In genomic region chr3:78112266-78112665, GRCh38 we compare ENCODE assay signal across 25 cellular contexts.
A peak's percentile ranks its signal among the peaks of the same experiment; 100 is the strongest.
DNase-seq lines count a peak whose midpoint lies in the region; ATAC-seq and TF ChIP-seq lines count a peak whose summit lies in the region.
"Had no signal": no experiment of that assay in that cellular context is flagged by ENCODE, and none has a peak within 500 bp of the region (broad histone marks: within the 10 kb centered on the region; RNA-seq: fewer than 3 reads in every experiment).

No MANE protein-coding gene starts in this region.

- no peaks in the 10 kb centered on the region for H3K79me2 ChIP-seq in Karpas-422 (ENCODE audit: low read length)

- no peak overlapping the region for H3K4me3 Mint-ChIP-seq in stimulated activated naive CD8-positive, alpha-beta T cell treated with anti-CD3 and anti-CD28 coated beads, Interleukin-15, amount 100 ng/mL, for 72 hours
- H3K4me3 Mint-ChIP-seq: activated CD4-positive, alpha-beta memory T cell treated with anti-CD3 and anti-CD28 coated beads for 36 hours; activated naive CD8-positive, alpha-beta T cell treated with anti-CD3 and anti-CD28 coated beads for 36 hours; CD14-positive monocyte; naive thymus-derived CD4-positive, alpha-beta T cell had no signal

- H2AFZ ChIP-seq in Karpas-422 (ENCODE audit: low read length), result peak overlapping the region; percentile 23; the same call in 1 of the 2 replicates

- H3K4me2 ChIP-seq in Karpas-422 (ENCODE audit: low read depth, low read length, poor library complexity, severe bottlenecking), result no peak overlapping the region

- DNase-seq in Karpas-422, result no peak
- peak; percentile 57 for DNase-seq in dedifferentiated amniotic fluid mesenchymal stem cell (ENCODE audit: extremely low spot score)
- DNase-seq in left ventricle myocardium inferior, result no peak
- DNase-seq in omental fat pad (ENCODE audit: low spot score), result no peak
- DNase-seq in NK-92 treated with Interleukin-12 subunit alpha and Interleukin-12 subunit beta, amount 100 ng/mL, for 24 hours (lab: John Stamatoyannopoulos, UW), result no peak
- no peak for DNase-seq in stimulated activated naive CD8-positive, alpha-beta T cell treated with anti-CD3 and anti-CD28 coated beads, Interleukin-15, amount 100 ng/mL, for 72 hours
- DNase-seq in stimulated activated CD4-positive, alpha-beta T cell treated with anti-CD3 and anti-CD28 coated beads, Interleukin-4, amount 100 ng/mL, for 24 hours, result no peak
- no peak for DNase-seq in GOT3 (lab: John Stamatoyannopoulos, UW)
- DNase-seq: activated CD4-positive, alpha-beta memory T cell treated with anti-CD3 and anti-CD28 coated beads for 36 hours; activated CD8-positive, alpha-beta memory T cell treated with anti-CD3 and anti-CD28 coated beads, Interleukin-2, amount 50 U/mL, for 48 hours; activated naive CD8-positive, alpha-beta T cell treated with anti-CD3 and anti-CD28 coated beads for 36 hours; EL; esophagus squamous epithelium; glutamatergic neuron; naive thymus-derived CD4-positive, alpha-beta T cell; NCI-H1105 treated with DMSO at 0.1 percent for 48 hours; NCI-H82; retina; SHP77 treated with DMSO at 0.1 percent for 48 hours; stimulated activated CD4-positive, alpha-beta T cell treated with anti-CD3 and anti-CD28 coated beads, Interleukin-12 subunit alpha, Interleukin-12 subunit beta, amount 100 ng/mL, for 4 hours; stimulated activated naive CD4-positive, alpha-beta T cell treated with Interleukin-2 at 50 U/mL for 16 hours had no signal

- H3K9me3 ChIP-seq in Karpas-422 (ENCODE audit: low read length) (no peaks in the 10 kb centered on the region), left ventricle myocardium inferior (replicated peaks) (no peaks in the 10 kb centered on the region)
- H3K9me3 ChIP-seq: esophagus squamous epithelium, ovary had no signal

- H3K4me3 ChIP-seq in Karpas-422 (ENCODE audit: low read length), result no peak overlapping the region
- H3K4me3 ChIP-seq in left ventricle myocardium inferior, result no peak overlapping the region
- H3K4me3 ChIP-seq: esophagus squamous epithelium, ovary had no signal

- no peak overlapping the region for H3K9ac ChIP-seq in Karpas-422 (ENCODE audit: low read length)

- TF ChIP-seq CTCF in left ventricle myocardium inferior (IDR thresholded peaks at IDR 0.05; ENCODE audit: borderline replicate concordance) (no peak), omental fat pad (IDR thresholded peaks at IDR 0.05) (no peak)

- peak; percentile 76 for ATAC-seq in omental fat pad (ENCODE audit: low FRiP score)
- ATAC-seq in stimulated activated naive CD8-positive, alpha-beta T cell treated with anti-CD3 and anti-CD28 coated beads, Interleukin-15, amount 100 ng/mL, for 72 hours, result no peak
- ATAC-seq: activated CD4-positive, CD25-positive, alpha-beta regulatory T cell treated with anti-CD3 and anti-CD28 coated beads, Interleukin-2, amount 50 U/mL, for 24 hours; HCT116; naive thymus-derived CD4-positive, alpha-beta T cell had no signal

- no peak overlapping the region for H3K27ac Mint-ChIP-seq in stimulated activated naive CD8-positive, alpha-beta T cell treated with anti-CD3 and anti-CD28 coated beads, Interleukin-15, amount 100 ng/mL, for 72 hours
- H3K27ac Mint-ChIP-seq: activated CD4-positive, alpha-beta memory T cell treated with anti-CD3 and anti-CD28 coated beads for 36 hours; activated naive CD8-positive, alpha-beta T cell treated with anti-CD3 and anti-CD28 coated beads for 36 hours; CD14-positive monocyte; naive thymus-derived CD4-positive, alpha-beta T cell had no signal

- no peaks in the 10 kb centered on the region for H3K27me3 Mint-ChIP-seq in stimulated activated naive CD8-positive, alpha-beta T cell treated with anti-CD3 and anti-CD28 coated beads, Interleukin-15, amount 100 ng/mL, for 72 hours
- H3K27me3 Mint-ChIP-seq: activated CD4-positive, alpha-beta memory T cell treated with anti-CD3 and anti-CD28 coated beads for 36 hours; activated naive CD8-positive, alpha-beta T cell treated with anti-CD3 and anti-CD28 coated beads for 36 hours; naive thymus-derived CD4-positive, alpha-beta T cell had no signal

- H3K27me3 ChIP-seq in Karpas-422 (ENCODE audit: low read length), result no peaks in the 10 kb centered on the region
- no peaks in the 10 kb centered on the region for H3K27me3 ChIP-seq in left ventricle myocardium inferior (ENCODE audit: low read depth)
- H3K27me3 ChIP-seq: esophagus squamous epithelium, ovary had no signal

- H3K9me3 Mint-ChIP-seq in stimulated activated naive CD8-positive, alpha-beta T cell treated with anti-CD3 and anti-CD28 coated beads, Interleukin-15, amount 100 ng/mL, for 72 hours, result peaks cover 6 to 11% of the 10 kb centered on the region in 2 donors
- H3K9me3 Mint-ChIP-seq: activated naive CD8-positive, alpha-beta T cell treated with anti-CD3 and anti-CD28 coated beads for 36 hours had no signal

- H4K20me1 ChIP-seq in Karpas-422 (ENCODE audit: insufficient read depth, low read depth, low read length), result no peaks in the 10 kb centered on the region

- intact Hi-C loops in left ventricle myocardium inferior (cut with micrococcal nuclease), result no loop called here

- no peaks in the 10 kb centered on the region for H3K36me3 ChIP-seq in Karpas-422 (ENCODE audit: insufficient read depth, low read length)
- H3K36me3 ChIP-seq in left ventricle myocardium inferior, result no peaks in the 10 kb centered on the region
- H3K36me3 ChIP-seq: esophagus squamous epithelium, ovary had no signal

- H3K27ac ChIP-seq in Karpas-422 (ENCODE audit: low read length) (no peak overlapping the region), left ventricle myocardium inferior (replicated peaks) (peak overlapping the region; percentile 47)
- H3K27ac ChIP-seq: esophagus squamous epithelium, ovary had no signal

- peaks cover 7% of the 10 kb centered on the region for H3K4me1 ChIP-seq in Karpas-422 (ENCODE audit: low read length)
- peaks cover 22% of the 10 kb centered on the region for H3K4me1 ChIP-seq in left ventricle myocardium inferior

- no peaks in the 10 kb centered on the region for H3K9me2 ChIP-seq in Karpas-422 (replicated peaks; ENCODE audit: insufficient read depth, low read length)

- H3K4me1 Mint-ChIP-seq in stimulated activated naive CD8-positive, alpha-beta T cell treated with anti-CD3 and anti-CD28 coated beads, Interleukin-15, amount 100 ng/mL, for 72 hours, result no peaks in the 10 kb centered on the region
- H3K4me1 Mint-ChIP-seq: activated naive CD8-positive, alpha-beta T cell treated with anti-CD3 and anti-CD28 coated beads for 36 hours; CD14-positive monocyte; naive thymus-derived CD4-positive, alpha-beta T cell had no signal
